ENCODE assay signal across 8 cellular contexts in the genomic region with DNA sequence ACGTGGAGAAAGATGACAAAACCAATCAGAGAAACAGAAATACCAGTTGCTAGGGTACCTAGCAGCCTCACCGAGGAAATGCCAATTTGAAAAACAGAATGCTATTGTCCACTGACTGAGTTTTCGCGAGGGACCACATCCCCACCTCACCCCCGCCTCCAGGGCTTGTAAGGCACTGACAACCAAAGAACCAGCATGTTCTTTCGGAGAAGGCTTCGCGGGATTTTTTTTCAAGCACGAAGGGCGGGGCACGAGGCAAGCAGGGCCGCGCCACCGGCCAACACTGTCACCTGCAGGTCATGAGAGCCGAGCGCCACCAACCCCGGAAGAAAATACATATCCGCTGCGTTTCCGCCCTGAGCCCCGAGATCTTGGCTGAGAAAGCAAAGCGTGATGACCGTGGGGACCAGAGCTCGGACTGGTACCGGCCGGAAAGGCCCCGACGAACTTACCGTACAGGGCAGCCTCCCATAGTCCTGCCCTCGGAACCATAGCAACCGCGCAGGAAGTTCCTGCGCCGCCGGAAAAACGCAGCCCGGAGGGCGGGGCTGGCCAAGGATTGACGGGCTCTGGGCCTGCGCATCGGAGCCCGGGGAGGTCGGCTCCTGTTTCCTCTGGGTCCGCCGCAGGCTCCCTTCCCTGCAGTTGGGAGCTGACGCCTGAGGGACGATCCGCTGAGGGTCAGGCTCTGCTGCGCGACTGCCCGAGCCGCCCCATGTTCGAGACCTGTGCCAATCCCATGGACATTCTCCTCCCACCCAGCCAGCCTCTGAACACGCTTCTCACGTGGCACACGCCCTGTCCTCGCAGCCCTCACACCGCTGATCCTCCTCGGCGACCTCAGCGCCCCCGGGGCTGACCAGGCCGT. TPM values are rescaled to one million over a fixed set of nuclear protein-coding genes. Genes with fewer than 3 reads are reported as not detected.
DNase-seq lines count a peak whose midpoint lies in the region; ATAC-seq and FAIRE-seq lines count a peak whose summit lies in the region.

No MANE protein-coding gene starts in this region.

- peak; percentile 96 for FAIRE-seq in GM19239 (lab: Jason Lieb, UNC)

- peak overlapping the region; percentile 79 for H3K4me3 Mint-ChIP-seq in activated CD4-positive, alpha-beta T cell treated with anti-CD3 and anti-CD28 coated beads for 36 hours

- no peaks in the 10 kb centered on the region for H3K36me3 ChIP-seq in BLaER1 treated with 17β-estradiol and CSF1 and Interleukin-3, amounts not matched to agents 10 nM and 100 nM

- H3K27me3 Mint-ChIP-seq in activated CD4-positive, alpha-beta T cell treated with anti-CD3 and anti-CD28 coated beads for 36 hours, result no peaks in the 10 kb centered on the region

- ATAC-seq in HG03442 (IDR thresholded peaks at IDR 0.05; ENCODE audit: unreplicated experiment), result peak; percentile 92
- peak; percentile 96 for ATAC-seq in activated CD4-positive, alpha-beta T cell treated with anti-CD3 and anti-CD28 coated beads for 36 hours

- H3K9ac ChIP-seq in BLaER1 treated with 17β-estradiol and CSF1 and Interleukin-3, amounts not matched to agents 10 nM and 100 nM, result peak overlapping the region; percentile 69 to 83 (median 78)

- POLR2A ChIA-PET in activated CD4-positive, alpha-beta T cell treated with anti-CD3 and anti-CD28 coated beads for 36 hours (lab: Charles Lee), result no interaction called here

- peaks cover 62 to 99% (median 97%) of the 10 kb centered on the region in 11 experiments for H3K27me3 ChIP-seq in BLaER1 treated with 17β-estradiol and CSF1 and Interleukin-3, amounts not matched to agents 10 nM and 100 nM

- H3K4me1 ChIP-seq in BLaER1 treated with 17β-estradiol and CSF1 and Interleukin-3, amounts not matched to agents 10 nM and 100 nM, result peaks cover 0 to 14% (median 4%) of the 10 kb centered on the region in 10 experiments; a peak in 7 of 20 replicates

- peaks cover 4% of the 10 kb centered on the region for H3K36me3 Mint-ChIP-seq in activated CD4-positive, alpha-beta T cell treated with anti-CD3 and anti-CD28 coated beads for 36 hours (ENCODE audit: low read depth)

- H4K20me1 ChIP-seq in BLaER1 treated with 17β-estradiol and CSF1 and Interleukin-3, amounts not matched to agents 10 nM and 100 nM, result no peaks in the 10 kb centered on the region

- peaks cover 0 to 14% (median 5%) of the 10 kb centered on the region in 11 experiments; a peak in 5 of 22 replicates for H3K9me3 ChIP-seq in BLaER1 treated with 17β-estradiol and CSF1 and Interleukin-3, amounts not matched to agents 10 nM and 100 nM (replicated peaks in 1 of 11)

- H3K9me3 Mint-ChIP-seq in activated CD4-positive, alpha-beta T cell treated with anti-CD3 and anti-CD28 coated beads for 36 hours (ENCODE audit: low read depth), result no peaks in the 10 kb centered on the region

- intact Hi-C loops in activated CD4-positive, alpha-beta T cell treated with anti-CD3 and anti-CD28 coated beads for 36 hours (cut with DNase I, micrococcal nuclease), result loop anchor here (1.0 to 10.0 kb wide), 14 partner anchors 104 to 1476 kb away; a partner anchor contains a TSS

- peaks cover 10% of the 10 kb centered on the region for H3K4me1 Mint-ChIP-seq in activated CD4-positive, alpha-beta T cell treated with anti-CD3 and anti-CD28 coated beads for 36 hours

- peak overlapping the region; percentile 74 to 83 (median 80) for H3K27ac ChIP-seq in BLaER1 treated with 17β-estradiol and CSF1 and Interleukin-3, amounts not matched to agents 10 nM and 100 nM
- H3K27ac ChIP-seq in cingulate gyrus (ENCODE audit: low read depth, low read length), result peak overlapping the region; percentile 91

- CTCF ChIA-PET in activated CD4-positive, alpha-beta T cell treated with anti-CD3 and anti-CD28 coated beads for 36 hours (lab: Charles Lee), result interaction anchor here (0.8 kb wide), 1 partner anchor 524 kb away, joined by 3 read pairs; no protein-coding TSS in a partner anchor

- H3K27ac Mint-ChIP-seq in activated CD4-positive, alpha-beta T cell treated with anti-CD3 and anti-CD28 coated beads for 36 hours, result peak overlapping the region; percentile 89

- peak overlapping the region; percentile 53 to 71 (median 62) for H3K4me3 ChIP-seq in BLaER1 treated with 17β-estradiol and CSF1 and Interleukin-3, amounts not matched to agents 10 nM and 100 nM

- DNase-seq in GM19239 (ENCODE audit: insufficient read length, low spot score) (peak; percentile 27), NCI-H510A (lab: John Stamatoyannopoulos, UW) (peak; percentile 84), kidney tubule cell (ENCODE audit: low spot score) (peak; percentile 91)
- DNase-seq in activated CD4-positive, alpha-beta T cell treated with anti-CD3 and anti-CD28 coated beads for 36 hours, result peak; percentile 93
- peak; percentile 71 to 75 for DNase-seq in stimulated activated CD4-positive, alpha-beta T cell treated with anti-CD3 and anti-CD28 coated beads, Interleukin-1b, Interleukin-23, amount 100 ng/mL, for 1 hour (ENCODE audit: low read depth in 2 of 2)

- H3K4me2 ChIP-seq in BLaER1 treated with 17β-estradiol and CSF1 and Interleukin-3, amounts not matched to agents 10 nM and 100 nM, result peak overlapping the region; percentile 65 to 78 (median 75)

RNA-seq across cellular contexts. Expression of a gene that starts 59.2 kb away (rescaled TPM):
- under 1 TPM in 1 of 2 experiments, not detected in 1; 0.49 TPM for total RNA-seq in activated CD4-positive, alpha-beta T cell treated with anti-CD3 and anti-CD28 coated beads for 36 hours

Comparison
In these comparisons a context has a peak if more than half of its experiments do, and no peak if none do; other contexts are left out.
1. Peak in every context shown above with its lines: DNase-seq, ATAC-seq, H3K4me3 ChIP-seq and H3K27ac ChIP-seq.
2. DNase-seq: peak in every context shown above with its lines; median percentile 93 in activated CD4-positive, alpha-beta T cell treated with anti-CD3 and anti-CD28 coated beads for 36 hours; 91 in kidney tubule cell; 84 in NCI-H510A; 73 in stimulated activated CD4-positive, alpha-beta T cell treated with anti-CD3 and anti-CD28 coated beads, Interleukin-1b, Interleukin-23, amount 100 ng/mL, for 1 hour; 27 in GM19239.